Comparison of ENCODE assay signal across 29 cellular contexts in the genomic region with DNA sequence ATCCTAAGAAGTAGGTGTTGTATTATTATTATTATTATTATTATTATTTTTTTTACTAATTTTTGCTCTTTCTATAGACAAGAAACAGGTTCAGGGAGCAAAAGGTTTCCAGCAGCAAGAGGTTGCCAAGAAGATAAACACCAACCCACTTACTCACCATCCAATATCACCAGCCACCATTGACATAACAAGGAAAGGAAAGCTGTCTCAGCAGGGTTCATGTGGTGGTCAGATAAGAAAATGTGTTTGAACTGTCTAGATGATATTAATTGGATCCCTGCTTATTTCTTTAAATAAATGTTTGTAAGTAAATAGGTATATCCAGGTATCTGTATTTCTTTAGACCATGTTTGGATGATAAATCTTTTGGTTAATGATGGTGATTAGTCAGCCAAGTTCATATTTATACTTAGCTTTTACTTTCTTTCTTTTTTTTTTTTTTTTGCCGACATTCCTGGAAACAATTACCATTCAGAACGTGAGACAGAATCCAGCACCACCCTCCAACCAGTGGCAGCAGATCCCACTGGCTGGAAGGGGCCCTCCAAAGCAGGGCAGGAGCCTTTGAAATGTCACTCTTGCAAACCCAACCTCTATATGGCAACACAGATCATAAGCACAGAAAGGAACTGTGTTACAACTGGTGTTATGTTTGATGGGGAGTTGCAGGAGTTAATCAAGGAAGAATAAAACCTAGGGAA.
DNase-seq lines count a peak whose midpoint lies in the region; ATAC-seq, FAIRE-seq and TF ChIP-seq lines count a peak whose summit lies in the region.
"Had no signal": no experiment of that assay in that cellular context is flagged by ENCODE, and none has a peak within 500 bp of the region (broad histone marks: within the 10 kb centered on the region; RNA-seq: fewer than 3 reads in every experiment).

No MANE protein-coding gene starts in this region.

- no peak overlapping the region for H4K5ac ChIP-seq in H9 (ENCODE audit: insufficient read length, low read depth, low read length)

- no peak overlapping the region for H3K4me3 Mint-ChIP-seq in H9
- H3K4me3 Mint-ChIP-seq: activated naive CD4-positive, alpha-beta T cell treated with anti-CD3 and anti-CD28 coated beads, Interleukin-2, amount 10 ng/mL, durations not matched to agents 7 days and 5 days; B cell; natural killer cell treated with Interleukin-12 subunit alpha and Interleukin-12 subunit beta and Interleukin-15 and Interleukin-18, amount 100 ng/mL, for 72 hours had no signal

- H4K91ac ChIP-seq in H9 (ENCODE audit: insufficient read length, low read depth, low read length): no peak overlapping the region

- 0% methylated on average over 2 of the region's 2 CpGs for WGBS in HepG2 (ENCODE audit: low lambda C conversion rate)
- WGBS in H9 (ENCODE audit: extremely low coverage, insufficient read length, low lambda C conversion rate): no CpG with 5 or more reads among the region's 2 CpGs

- H3K4me2 ChIP-seq in HepG2 (ENCODE audit: low read depth, low read length) (no peak overlapping the region), H9 (ENCODE audit: insufficient read depth, insufficient read length, low read length) (no peak overlapping the region)

- no peak overlapping the region for H3K4ac ChIP-seq in H9 (ENCODE audit: low read depth, low read length)

- TF ChIP-seq POLR2A in HepG2 (IDR thresholded peaks at IDR 0.05; ENCODE audit: insufficient read depth in 1 of 2, low read depth in 2 of 2, low read length in 2 of 2): no peak

- H3K4me1 ChIP-seq in HepG2 (ENCODE audit: insufficient read depth, low read length): no peaks in the 10 kb centered on the region
- H3K4me1 ChIP-seq in H9 (ENCODE audit: insufficient read depth, low read length): no peaks in the 10 kb centered on the region
- H3K4me1 ChIP-seq: HAP-1, tibial artery had no signal

- H2BK15ac ChIP-seq in H9 (ENCODE audit: low read depth, low read length): no peak overlapping the region

- peaks cover 0 to 2% (median 0%) of the 10 kb centered on the region in 3 experiments; a peak in 2 of 7 replicates for H3K36me3 Mint-ChIP-seq in H9 (ENCODE audit: insufficient read depth in 1 of 3, low read depth in 3 of 3)
- H3K36me3 Mint-ChIP-seq: activated naive CD4-positive, alpha-beta T cell treated with anti-CD3 and anti-CD28 coated beads, Interleukin-2, amount 10 ng/mL, durations not matched to agents 7 days and 5 days; natural killer cell treated with Interleukin-12 subunit alpha and Interleukin-12 subunit beta and Interleukin-15 and Interleukin-18, amount 100 ng/mL, for 72 hours had no signal

- H3K9me3 ChIP-seq in HepG2 (ENCODE audit: low read length) (no peaks in the 10 kb centered on the region), H9 (ENCODE audit: control insufficient read depth, low read depth, low read length) (no peaks in the 10 kb centered on the region)
- H3K9me3 ChIP-seq: HAP-1, tibial artery had no signal

- no peak overlapping the region for H3K18ac ChIP-seq in H9 (ENCODE audit: insufficient read length, low read depth, low read length)

- no peaks in the 10 kb centered on the region for H4K20me1 ChIP-seq in HepG2 (ENCODE audit: insufficient read depth, low read length)
- no peaks in the 10 kb centered on the region for H4K20me1 ChIP-seq in H9 (ENCODE audit: control insufficient read depth, insufficient read depth, insufficient read length)

- TF ChIP-seq EP300 in HepG2 (IDR thresholded peaks at IDR 0.05; ENCODE audit: low read depth in 2 of 2, low read length in 2 of 2): no peak
- no peak for TF ChIP-seq EP300 in HepG2 (CRISPR knock-in tag; IDR thresholded peaks at IDR 0.05; ENCODE audit: borderline replicate concordance)

- H3K23me2 ChIP-seq in H9 (ENCODE audit: insufficient read length, low read depth, low read length, poor library complexity, severe bottlenecking): no peaks in the 10 kb centered on the region

- no peak overlapping the region for H2AK5ac ChIP-seq in H9 (ENCODE audit: insufficient read length, low read length)

- H3K4me3 ChIP-seq in bronchial epithelial cell (ENCODE audit: low read depth, low read length) (no peak overlapping the region), HepG2 (replicated peaks in 1 of 3; ENCODE audit: insufficient read depth in 1 of 3, low read depth in 2 of 3, low read length in 3 of 3) (no peak overlapping the region)
- H3K4me3 ChIP-seq: HAP-1, tibial artery had no signal

- no peak overlapping the region for H3K56ac ChIP-seq in H9 (ENCODE audit: insufficient read length, low read depth, low read length)

- in situ Hi-C loops in HepG2 (cut with HindIII; ENCODE audit: extremely low pct_ligation_motif_present, low pct_unique_long_range_greater_than_20kb): no loop called here

- H2AFZ ChIP-seq in HepG2 (ENCODE audit: low read length) (no peak overlapping the region), H9 (ENCODE audit: low read length) (no peak overlapping the region)

- H3K9me3 Mint-ChIP-seq in H9: peaks cover 0 to 2% of the 10 kb centered on the region in 2 experiments; a peak in 1 of 5 replicates
- H3K9me3 Mint-ChIP-seq: activated naive CD4-positive, alpha-beta T cell treated with anti-CD3 and anti-CD28 coated beads, Interleukin-2, amount 10 ng/mL, durations not matched to agents 7 days and 5 days; natural killer cell treated with Interleukin-12 subunit alpha and Interleukin-12 subunit beta and Interleukin-15 and Interleukin-18, amount 100 ng/mL, for 72 hours had no signal

- H3K36me3 ChIP-seq in bronchial epithelial cell (ENCODE audit: control insufficient read depth, insufficient read depth, low read length) (no peaks in the 10 kb centered on the region), HepG2 (replicated peaks in 1 of 2; ENCODE audit: control insufficient read depth in 1 of 2, insufficient read depth in 2 of 2, low read length in 2 of 2) (no peaks in the 10 kb centered on the region)
- H3K36me3 ChIP-seq: HAP-1, tibial artery had no signal

- no peak overlapping the region for H2BK12ac ChIP-seq in H9 (ENCODE audit: insufficient read length, low read depth, low read length)

- no peak overlapping the region for H3K27ac Mint-ChIP-seq in H9
- H3K27ac Mint-ChIP-seq: activated naive CD4-positive, alpha-beta T cell treated with anti-CD3 and anti-CD28 coated beads, Interleukin-2, amount 10 ng/mL, durations not matched to agents 7 days and 5 days; B cell; natural killer cell treated with Interleukin-12 subunit alpha and Interleukin-12 subunit beta and Interleukin-15 and Interleukin-18, amount 100 ng/mL, for 72 hours had no signal

- no peak overlapping the region for H3K23ac ChIP-seq in H9 (ENCODE audit: insufficient read length, low read depth, low read length)

- H3K4me1 Mint-ChIP-seq in H9: peaks cover 5% of the 10 kb centered on the region in 2 experiments; a peak in 3 of 4 replicates
- H3K4me1 Mint-ChIP-seq: activated naive CD4-positive, alpha-beta T cell treated with anti-CD3 and anti-CD28 coated beads, Interleukin-2, amount 10 ng/mL, durations not matched to agents 7 days and 5 days; B cell had no signal

- no peaks in the 10 kb centered on the region for H3K79me1 ChIP-seq in H9 (ENCODE audit: insufficient read depth, low read depth, low read length, poor library complexity, severe bottlenecking)

- H2BK20ac ChIP-seq in H9 (ENCODE audit: low read depth, low read length, poor library complexity, severe bottlenecking): no peak overlapping the region

- H3K9ac ChIP-seq in HepG2 (ENCODE audit: insufficient read depth, low read depth, low read length) (no peak overlapping the region), H9 (ENCODE audit: extremely low read depth, insufficient read length, low read length) (no peak overlapping the region)

- no TSS peak for BruUV-seq in HepG2 (replicated peaks; lab: Mats Ljungman, UMichigan)

- H2BK120ac ChIP-seq in H9 (ENCODE audit: low read depth, low read length, poor library complexity, severe bottlenecking): no peak overlapping the region

- CTCF ChIA-PET in HepG2 (lab: Yijun Ruan, JAX; ENCODE audit: low intra/inter-chr PET ratio, low total read pairs): no interaction called here

- DNase-seq in Daoy (ENCODE audit: low read depth) (peak; percentile 80), OCI-M1 (lab: John Stamatoyannopoulos, UW) (peak; percentile 78), bronchial epithelial cell (ENCODE audit: low read depth) (peak; percentile 66), iris pigment epithelial cell (ENCODE audit: low read depth) (peak; percentile 76), HepG2 (ENCODE audit: low spot score) (no peak), NCI-H1694 treated with DMSO at 0.1 percent for 48 hours (lab: John Stamatoyannopoulos, UW) (no peak), H9 (no peak), urothelium cell line (ENCODE audit: low spot score) (no peak)
- DNase-seq: activated CD4-positive, alpha-beta T cell treated with anti-CD3 and anti-CD28 coated beads, Interleukin-2, amount 50 U/mL, for 4 hours; activated CD4-positive, CD25-positive, alpha-beta regulatory T cell; activated CD8-positive, alpha-beta memory T cell treated with anti-CD3 and anti-CD28 coated beads, Interleukin-2, amount 50 U/mL, for 4 hours; activated naive CD4-positive, alpha-beta T cell treated with anti-CD3 and anti-CD28 coated beads, Interleukin-2, amount 10 ng/mL, durations not matched to agents 7 days and 5 days; amygdala; central memory CD4-positive, alpha-beta T cell; DMS153; glutamatergic neuron; kidney; NCI-H187; NCI-H526; NK-92 treated with Interleukin-12 subunit alpha and Interleukin-12 subunit beta, amount 100 ng/mL, for 24 hours; retina; SHP77; stimulated activated CD4-positive, alpha-beta T cell treated with anti-CD3 and anti-CD28 coated beads, Interleukin-2, amount 100 ng/mL, for 24 hours; tibial artery had no signal

- FAIRE-seq in bronchial epithelial cell (lab: Jason Lieb, UNC): no peak
- FAIRE-seq in HepG2 (lab: Jason Lieb, UNC): no peak
- no peak for FAIRE-seq in urothelium cell line (lab: Jason Lieb, UNC)
- FAIRE-seq: G401.6, kidney had no signal

- no peak for TF ChIP-seq CTCF in bronchial epithelial cell (IDR thresholded peaks at IDR 0.05; ENCODE audit: insufficient read depth, low read length, severe bottlenecking)
- TF ChIP-seq CTCF in HepG2 (CRISPR knock-in tag; IDR thresholded peaks at IDR 0.05): no peak
- no peak for TF ChIP-seq CTCF in H9 (conservative IDR thresholded peaks at IDR 0.05)

- H3K27ac ChIP-seq in HepG2 (ENCODE audit: extremely low read length, insufficient read depth, low read length): no peak overlapping the region
- H3K27ac ChIP-seq in H9 (ENCODE audit: insufficient read length, low read depth, low read length): no peak overlapping the region
- H3K27ac ChIP-seq: tibial artery had no signal

- no peak for ATAC-seq in HepG2
- ATAC-seq: natural killer cell treated with Interleukin-12 subunit alpha and Interleukin-12 subunit beta and Interleukin-15 and Interleukin-18, amount 100 ng/mL, for 72 hours; Panc1 had no signal

- intact Hi-C loops in HepG2 (cut with micrococcal nuclease; ENCODE audit: unreplicated experiment): no loop called here

- H3K14ac ChIP-seq in H9 (ENCODE audit: insufficient read depth, low read length): no peak overlapping the region

- H3K79me2 ChIP-seq in HepG2 (ENCODE audit: insufficient read depth, low read length): no peaks in the 10 kb centered on the region
- no peaks in the 10 kb centered on the region for H3K79me2 ChIP-seq in H9 (ENCODE audit: insufficient read depth, low read length)

- H4K8ac ChIP-seq in H9 (replicated peaks; ENCODE audit: insufficient read length, low read depth, low read length): no peak overlapping the region

- POLR2A ChIA-PET in HepG2 (lab: Yijun Ruan, JAX): no interaction called here

- TF ChIP-seq RAD21 in HepG2 (CRISPR knock-in tag; IDR thresholded peaks at IDR 0.05): no peak

- H3K27me3 ChIP-seq in bronchial epithelial cell (ENCODE audit: control insufficient read depth, insufficient read depth, low read length) (no peaks in the 10 kb centered on the region), HepG2 (ENCODE audit: control insufficient read depth in 1 of 2, insufficient read depth in 2 of 2, low read length in 2 of 2) (peaks cover 0 to 11% of the 10 kb centered on the region in 2 experiments; a peak in 3 of 5 replicates), H9 (ENCODE audit: insufficient read depth, low read length) (no peaks in the 10 kb centered on the region)
- H3K27me3 ChIP-seq: tibial artery had no signal

- no peak overlapping the region for H3T11ph ChIP-seq in H9 (ENCODE audit: low read length)

- H3K27me3 Mint-ChIP-seq in H9 (ENCODE audit: low read depth): peaks cover 6% of the 10 kb centered on the region
- H3K27me3 Mint-ChIP-seq: activated naive CD4-positive, alpha-beta T cell treated with anti-CD3 and anti-CD28 coated beads, Interleukin-2, amount 10 ng/mL, durations not matched to agents 7 days and 5 days had no signal

- H2BK5ac ChIP-seq in H9 (ENCODE audit: insufficient read length, low read length): no peak overlapping the region

Comparison
In these comparisons a context has a peak if more than half of its experiments do, and no peak if none do; other contexts are left out.
1. DNase-seq: peak in Daoy (single experiment), OCI-M1 (single experiment), bronchial epithelial cell (single experiment) and iris pigment epithelial cell (single experiment); none in HepG2 (single experiment), NCI-H1694 treated with DMSO at 0.1 percent for 48 hours (single experiment), H9 (single experiment) and urothelium cell line (single experiment).